ENCODE assay signal across 1 cellular context in genomic region chr12:92144631-92145480, GRCh38.
TF ChIP-seq lines count a peak whose summit lies in the region.

No MANE protein-coding gene starts in this region.

TF ChIP-seq in K562, 482 proteins besides CTCF, POLR2A, EP300 and RAD21 (continued from another document and continues in another):
- TF ChIP-seq ZFP30 (CRISPR knock-in tag; IDR thresholded peaks at IDR 0.05; ENCODE audit: borderline replicate concordance) (no peak), CTBP1 (IDR thresholded peaks at IDR 0.05; ENCODE audit: borderline replicate concordance) (no peak), RNF219 (CRISPR knock-in tag; IDR thresholded peaks at IDR 0.05) (no peak), XRCC4 (IDR thresholded peaks at IDR 0.05; ENCODE audit: extremely low read depth, insufficient read depth, insufficient read length) (no peak), CREB1 (IDR thresholded peaks at IDR 0.05) (no peak), CREB1 (CRISPR knock-in tag; IDR thresholded peaks at IDR 0.05) (no peak), ETV6 (IDR thresholded peaks at IDR 0.05; ENCODE audit: borderline replicate concordance in 1 of 2, low read depth in 2 of 2, low read length in 1 of 2) (no peak), ETV6 (CRISPR knock-in tag; IDR thresholded peaks at IDR 0.05; ENCODE audit: borderline replicate concordance) (no peak; the same call in none of the 2 replicates), HDAC2 (IDR thresholded peaks at IDR 0.05) (no peak), ZNF584 (CRISPR knock-in tag; IDR thresholded peaks at IDR 0.05; ENCODE audit: low read depth) (no peak), EZH2 (IDR thresholded peaks at IDR 0.05; ENCODE audit: borderline replicate concordance, low read depth, low read length) (no peak), KLF10 (CRISPR knock-in tag; IDR thresholded peaks at IDR 0.05) (no peak), CBX3 (IDR thresholded peaks at IDR 0.05; ENCODE audit: borderline replicate concordance in 1 of 2, low read length in 2 of 2) (no peak), CEBPG (CRISPR knock-in tag; IDR thresholded peaks at IDR 0.05) (no peak), CEBPG (tag; conservative IDR thresholded peaks at IDR 0.05 in 1 of 2, IDR thresholded peaks at IDR 0.05 in 1 of 2) (no peak), ZNF3 (CRISPR knock-in tag; IDR thresholded peaks at IDR 0.05) (no peak), HNRNPUL1 (IDR thresholded peaks at IDR 0.05; ENCODE audit: low read length) (no peak), USF2 (CRISPR knock-in tag; IDR thresholded peaks at IDR 0.05) (no peak), NUFIP1 (IDR thresholded peaks at IDR 0.05; ENCODE audit: partially characterized antibody) (no peak), FOXA1 (IDR thresholded peaks at IDR 0.05; ENCODE audit: borderline replicate concordance) (no peak), BMI1 (IDR thresholded peaks at IDR 0.05; ENCODE audit: low read length) (no peak), POLR2G (IDR thresholded peaks at IDR 0.05; ENCODE audit: low read depth, low read length) (peak; percentile 94), HDAC8 (tag; IDR thresholded peaks at IDR 0.05) (no peak), SETDB1 (IDR thresholded peaks at IDR 0.05; ENCODE audit: low read length) (no peak), ZNF146 (CRISPR knock-in tag; IDR thresholded peaks at IDR 0.05; ENCODE audit: unreplicated experiment) (no peak), DPF2 (IDR thresholded peaks at IDR 0.05) (no peak), ZMIZ1 (IDR thresholded peaks at IDR 0.05; ENCODE audit: low read depth in 2 of 2, low read length in 2 of 2) (no peak), SP2 (IDR thresholded peaks at IDR 0.05; ENCODE audit: extremely low read depth, low read depth, low read length, poor library complexity, severe bottlenecking) (no peak), ZC3H11A (IDR thresholded peaks at IDR 0.05; ENCODE audit: low read depth, low read length) (no peak), HMG20B (CRISPR knock-in tag; IDR thresholded peaks at IDR 0.05) (no peak), SUPT5H (IDR thresholded peaks at IDR 0.05) (peak; percentile 4; the same call in 1 of the 2 replicates), ESRRB (CRISPR knock-in tag; IDR thresholded peaks at IDR 0.05; ENCODE audit: borderline replicate concordance) (no peak), REST (CRISPR knock-in tag; IDR thresholded peaks at IDR 0.05; ENCODE audit: low read depth) (0 out of 2 replicates have a peak, but pooled peaks have one; percentile 16), NFYB (IDR thresholded peaks at IDR 0.05; ENCODE audit: extremely low read depth, insufficient read length) (no peak), FOSL1 (tag; conservative IDR thresholded peaks at IDR 0.05) (no peak), PHB (CRISPR knock-in tag; IDR thresholded peaks at IDR 0.05) (no peak), ZNF124 (CRISPR knock-in tag; IDR thresholded peaks at IDR 0.05) (no peak), MNT (conservative IDR thresholded peaks at IDR 0.05) (peak in 1 of 2 experiments; percentile 28), TCF7L2 (IDR thresholded peaks at IDR 0.05; ENCODE audit: low read depth, low read length) (no peak), ZNF133 (CRISPR knock-in tag; IDR thresholded peaks at IDR 0.05) (no peak), FOXM1 (IDR thresholded peaks at IDR 0.05; ENCODE audit: low read depth) (no peak), FOXM1 (CRISPR knock-in tag; IDR thresholded peaks at IDR 0.05; ENCODE audit: low read depth) (no peak), SMAD3 (CRISPR knock-in tag; conservative IDR thresholded peaks at IDR 0.05) (no peak), MBD1 (CRISPR knock-in tag; IDR thresholded peaks at IDR 0.05) (no peak), ZNF449 (CRISPR knock-in tag; IDR thresholded peaks at IDR 0.05) (no peak), ZNF316 (IDR thresholded peaks at IDR 0.05) (no peak), ETS2 (tag; IDR thresholded peaks at IDR 0.05; ENCODE audit: borderline replicate concordance, poor library complexity, severe bottlenecking) (no peak), POLR2B (IDR thresholded peaks at IDR 0.05; ENCODE audit: low read depth, partially characterized antibody) (no peak), ZNF436 (CRISPR knock-in tag; IDR thresholded peaks at IDR 0.05) (no peak), KLF1 (tag; IDR thresholded peaks at IDR 0.05) (no peak), ZBTB33 (CRISPR knock-in tag; IDR thresholded peaks at IDR 0.05) (no peak), FOXK1 (CRISPR knock-in tag; IDR thresholded peaks at IDR 0.05; ENCODE audit: borderline replicate concordance) (no peak), MEF2A (IDR thresholded peaks at IDR 0.05; ENCODE audit: control insufficient read depth, low read depth, low read length) (no peak), ZBTB12 (CRISPR knock-in tag; IDR thresholded peaks at IDR 0.05) (no peak)
